8 cellular contexts compared by ENCODE assay signal in the genomic region with DNA sequence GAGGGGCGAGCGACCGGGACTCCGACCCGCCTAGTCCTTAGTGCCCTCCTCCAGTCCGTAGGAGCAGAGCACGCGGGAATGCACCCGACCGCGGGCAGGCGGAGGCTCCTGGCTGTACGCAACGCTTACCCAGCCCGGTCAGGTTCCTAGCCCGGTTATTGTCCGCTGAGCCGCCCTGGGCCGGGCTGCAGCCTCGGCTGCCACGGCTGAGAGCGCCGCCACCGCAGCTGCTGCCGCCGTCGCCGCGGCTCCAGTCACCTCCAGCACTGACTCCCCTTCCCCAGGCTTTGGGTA. TPM values are rescaled to one million over a fixed set of nuclear protein-coding genes. Genes with fewer than 3 reads are reported as not detected.
DNase-seq lines count a peak whose midpoint lies in the region; ATAC-seq and TF ChIP-seq lines count a peak whose summit lies in the region.

A gene (minus strand): TSS at position 268 of the 294 bp plus-strand sequence. CDS start 12,422 bp downstream, outside the sequence.

- no peaks in the 10 kb centered on the region for H3K36me3 Mint-ChIP-seq in activated CD8-positive, alpha-beta memory T cell treated with anti-CD3 and anti-CD28 coated beads, Interleukin-2, amount 10 ng/mL, durations not matched to agents 7 days and 5 days

- peak within 1 kb of the TSS; percentile 89 for H3K27ac Mint-ChIP-seq in activated CD8-positive, alpha-beta memory T cell treated with anti-CD3 and anti-CD28 coated beads, Interleukin-2, amount 10 ng/mL, durations not matched to agents 7 days and 5 days

- H3K36me3 ChIP-seq in RWPE2 (ENCODE audit: low read depth) (no peaks in the 10 kb centered on the region), esophagus (ENCODE audit: control insufficient read depth in 2 of 2, insufficient read depth in 2 of 2, low read length in 1 of 2) (no peaks in the 10 kb centered on the region)

- no peaks in the 10 kb centered on the region for H3K4me1 ChIP-seq in RWPE2 (ENCODE audit: insufficient read depth, poor library complexity, severe bottlenecking)
- peaks cover 0 to 11% of the 10 kb centered on the region in 2 donors for H3K4me1 ChIP-seq in esophagus (ENCODE audit: control insufficient read depth in 2 of 2, insufficient read depth in 2 of 2, low read length in 1 of 2)

- no peaks in the 10 kb centered on the region for H3K27me3 Mint-ChIP-seq in activated CD8-positive, alpha-beta memory T cell treated with anti-CD3 and anti-CD28 coated beads, Interleukin-2, amount 10 ng/mL, durations not matched to agents 7 days and 5 days

- no peaks in the 10 kb centered on the region for H3K9me3 Mint-ChIP-seq in activated CD8-positive, alpha-beta memory T cell treated with anti-CD3 and anti-CD28 coated beads, Interleukin-2, amount 10 ng/mL, durations not matched to agents 7 days and 5 days (ENCODE audit: low read depth)

- H3K4me1 Mint-ChIP-seq in activated CD8-positive, alpha-beta memory T cell treated with anti-CD3 and anti-CD28 coated beads, Interleukin-2, amount 10 ng/mL, durations not matched to agents 7 days and 5 days, result peaks cover 9% of the 10 kb centered on the region

- H3K27me3 ChIP-seq in RWPE2 (ENCODE audit: insufficient read depth, poor library complexity, severe bottlenecking) (no peaks in the 10 kb centered on the region), esophagus (ENCODE audit: control insufficient read depth in 1 of 2, insufficient read depth in 2 of 2, low read length in 2 of 2) (no peaks in the 10 kb centered on the region)

- H3K4me3 ChIP-seq in RWPE2 (ENCODE audit: severe bottlenecking), result peak within 1 kb of the TSS; percentile 77
- peak within 1 kb of the TSS; percentile 44 to 74 for H3K4me3 ChIP-seq in esophagus (ENCODE audit: low read depth in 1 of 2, low read length in 2 of 2)

- ATAC-seq in activated CD8-positive, alpha-beta memory T cell treated with anti-CD3 and anti-CD28 coated beads, Interleukin-2, amount 10 ng/mL, durations not matched to agents 7 days and 5 days, result peak; percentile 64
- peak; percentile 43 for ATAC-seq in HG02885 (IDR thresholded peaks at IDR 0.05; ENCODE audit: poor library complexity, unreplicated experiment)
- peak; percentile 63 for ATAC-seq in RWPE2 (ENCODE audit: low read depth)
- ATAC-seq in omental fat pad (ENCODE audit: low FRiP score), result peak; percentile 37

- in situ Hi-C loops in GM13976 (cut with MboI; ENCODE audit: low sequenced_read_pairs, unreplicated experiment), result no loop called here

- CTCF ChIA-PET in activated CD8-positive, alpha-beta memory T cell treated with anti-CD3 and anti-CD28 coated beads, Interleukin-2, amount 10 ng/mL, durations not matched to agents 7 days and 5 days (lab: Charles Lee), result no interaction called here

- H3K27ac ChIP-seq in RWPE2 (ENCODE audit: poor library complexity, severe bottlenecking) (peak within 1 kb of the TSS; percentile 64), esophagus (ENCODE audit: low read depth in 2 of 2, low read length in 1 of 2) (peak within 1 kb of the TSS; percentile 90 to 96)

- peak within 1 kb of the TSS; percentile 80 for H3K4me3 Mint-ChIP-seq in activated CD8-positive, alpha-beta memory T cell treated with anti-CD3 and anti-CD28 coated beads, Interleukin-2, amount 10 ng/mL, durations not matched to agents 7 days and 5 days

- no peak for TF ChIP-seq CTCF in RWPE2 (IDR thresholded peaks at IDR 0.05; ENCODE audit: poor library complexity, severe bottlenecking)
- TF ChIP-seq CTCF in omental fat pad (IDR thresholded peaks at IDR 0.05), result no peak
- no peak for TF ChIP-seq CTCF in GM13976 (IDR thresholded peaks at IDR 0.05; ENCODE audit: borderline replicate concordance, control extremely low read depth, extremely low read depth, insufficient read depth, missing control alignments)

- WGBS in esophagus, 2 donors, result 0 to 21% methylated on average over 26 to 29 of the region's 29 CpGs

- DNase-seq in activated CD8-positive, alpha-beta memory T cell treated with anti-CD3 and anti-CD28 coated beads, Interleukin-2, amount 10 ng/mL, durations not matched to agents 7 days and 5 days, result no peak
- no peak for DNase-seq in activated CD8-positive, alpha-beta memory T cell treated with anti-CD3 and anti-CD28 coated beads for 24 hours
- DNase-seq in RWPE2 (ENCODE audit: low spot score), result no peak
- DNase-seq in omental fat pad (ENCODE audit: low spot score), result no peak
- DNase-seq in GM13976 (ENCODE audit: low spot score), result no peak
- no peak for DNase-seq in dedifferentiated amniotic fluid mesenchymal stem cell (ENCODE audit: extremely low spot score)

- H3K9me3 ChIP-seq in RWPE2 (ENCODE audit: severe bottlenecking), result no peaks in the 10 kb centered on the region
- H3K9me3 ChIP-seq in esophagus (ENCODE audit: control insufficient read depth in 2 of 2, insufficient read depth in 1 of 2, low read depth in 1 of 2, low read length in 1 of 2), result no peaks in the 10 kb centered on the region

RNA-seq across cellular contexts. Expression of the gene that starts here (rescaled TPM):
- 1 to 10 TPM; 3.6 to 4.1 TPM for total RNA-seq in activated CD8-positive, alpha-beta memory T cell treated with anti-CD3 and anti-CD28 coated beads, Interleukin-2, amount 10 ng/mL, durations not matched to agents 7 days and 5 days
- 1 to 10 TPM; 1.5 to 2.2 TPM for polyA plus RNA-seq in esophagus
- total RNA-seq in omental fat pad, result 1 to 10 TPM; 2.4 to 6.1 (median 4.2) TPM
